2 cellular contexts compared by ENCODE assay signal in the genomic region with DNA sequence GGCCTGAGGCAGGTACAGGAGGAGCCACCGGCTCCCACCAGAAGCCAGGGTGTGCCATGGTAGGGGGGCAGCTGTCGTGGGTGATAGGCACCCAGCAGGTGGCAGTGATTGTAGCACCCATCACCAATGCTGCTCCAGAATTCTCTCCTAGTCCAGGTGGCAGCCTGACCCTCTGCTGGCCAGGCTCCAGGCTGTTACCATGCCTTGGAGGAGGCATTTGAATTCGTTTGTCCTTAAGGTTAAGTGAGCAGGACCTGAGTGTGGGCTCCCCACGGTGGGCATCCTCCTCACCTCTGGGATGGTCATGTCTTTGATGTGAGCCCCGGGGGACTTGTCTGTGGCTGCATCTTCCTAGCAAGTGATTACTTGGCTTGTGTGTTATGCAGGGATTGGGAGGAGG.
TF ChIP-seq lines count a peak whose summit lies in the region.

No MANE protein-coding gene starts in this region.

TF ChIP-seq in HCT116, 20 proteins besides CTCF, POLR2A, EP300 and RAD21:
- TF ChIP-seq, protein P1, sequence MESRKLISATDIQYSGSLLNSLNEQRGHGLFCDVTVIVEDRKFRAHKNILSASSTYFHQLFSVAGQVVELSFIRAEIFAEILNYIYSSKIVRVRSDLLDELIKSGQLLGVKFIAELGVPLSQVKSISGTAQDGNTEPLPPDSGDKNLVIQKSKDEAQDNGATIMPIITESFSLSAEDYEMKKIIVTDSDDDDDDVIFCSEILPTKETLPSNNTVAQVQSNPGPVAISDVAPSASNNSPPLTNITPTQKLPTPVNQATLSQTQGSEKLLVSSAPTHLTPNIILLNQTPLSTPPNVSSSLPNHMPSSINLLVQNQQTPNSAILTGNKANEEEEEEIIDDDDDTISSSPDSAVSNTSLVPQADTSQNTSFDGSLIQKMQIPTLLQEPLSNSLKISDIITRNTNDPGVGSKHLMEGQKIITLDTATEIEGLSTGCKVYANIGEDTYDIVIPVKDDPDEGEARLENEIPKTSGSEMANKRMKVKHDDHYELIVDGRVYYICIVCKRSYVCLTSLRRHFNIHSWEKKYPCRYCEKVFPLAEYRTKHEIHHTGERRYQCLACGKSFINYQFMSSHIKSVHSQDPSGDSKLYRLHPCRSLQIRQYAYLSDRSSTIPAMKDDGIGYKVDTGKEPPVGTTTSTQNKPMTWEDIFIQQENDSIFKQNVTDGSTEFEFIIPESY (IDR thresholded peaks at IDR 0.05; ENCODE audit: extremely low read depth, insufficient replicate concordance, low read length), result no peak
- 0 out of 2 replicates have a peak, but pooled peaks have one; percentile 5 for TF ChIP-seq ZFX (IDR thresholded peaks at IDR 0.05)

TF ChIP-seq in H1, 55 proteins besides CTCF, POLR2A, EP300 and RAD21:
- TF ChIP-seq CHD7 (IDR thresholded peaks at IDR 0.05; ENCODE audit: insufficient replicate concordance, low read length), result no peak
- no peak for TF ChIP-seq JUN (IDR thresholded peaks at IDR 0.05; ENCODE audit: low read depth, low read length)
- TF ChIP-seq SP4 (IDR thresholded peaks at IDR 0.05; ENCODE audit: low read length), result no peak
- no peak for TF ChIP-seq BACH1 (IDR thresholded peaks at IDR 0.05; ENCODE audit: low read length)
- no peak for TF ChIP-seq CBX5 (IDR thresholded peaks at IDR 0.05; ENCODE audit: low read depth, low read length)
- TF ChIP-seq BCL11A (IDR thresholded peaks at IDR 0.05; ENCODE audit: low read depth in 2 of 2, low read length in 2 of 2), result no peak
- no peak for TF ChIP-seq RXRA (IDR thresholded peaks at IDR 0.05; ENCODE audit: insufficient read depth, low read depth, low read length)
